In genomic region chr18:58768293-58768974, GRCh38 we compare ENCODE assay signal across 8 cellular contexts.
DNase-seq lines count a peak whose midpoint lies in the region; ATAC-seq and TF ChIP-seq lines count a peak whose summit lies in the region.

No MANE protein-coding gene starts in this region.

- H3K4ac ChIP-seq in IMR-90 (ENCODE audit: low read depth, low read length): no peak overlapping the region
- H3K4ac ChIP-seq in neuronal stem cell (ENCODE audit: low read length): no peak overlapping the region

- H3K79me1 ChIP-seq in IMR-90 (ENCODE audit: low read depth in 1 of 2, low read length in 2 of 2) (no peaks in the 10 kb centered on the region), neuronal stem cell (ENCODE audit: low read depth, low read length) (no peaks in the 10 kb centered on the region)

- H2AFZ ChIP-seq in IMR-90 (replicated peaks; ENCODE audit: low read length, poor library complexity) (peak overlapping the region; percentile 95), neuronal stem cell (ENCODE audit: low read length) (peak overlapping the region; percentile 99)

- H3K4me3 ChIP-seq in IMR-90 (ENCODE audit: insufficient read depth, low read depth, low read length) (0 out of 2 replicates have a peak overlapping the region, but pooled peaks have one; percentile 20), Peyer's patch (peak overlapping the region; percentile 2 to 50 (median 24)), foreskin fibroblast (ENCODE audit: low read depth in 1 of 2, low read length in 2 of 2) (peak overlapping the region; percentile 29 to 43), neuronal stem cell (ENCODE audit: low read length in 2 of 2) (peak overlapping the region; percentile 45 to 67), suprapubic skin (peak overlapping the region; percentile 35)

- BruUV-seq in IMR-90 (replicated peaks; lab: Mats Ljungman, UMichigan): no TSS peak

- no peak overlapping the region for H2AK5ac ChIP-seq in IMR-90 (ENCODE audit: low read depth, low read length)
- H2AK5ac ChIP-seq in neuronal stem cell (ENCODE audit: low read depth, low read length): no peak overlapping the region

- H2BK20ac ChIP-seq in IMR-90 (ENCODE audit: low read depth, low read length): no peak overlapping the region

- TF ChIP-seq POLR2A in IMR-90 (IDR thresholded peaks at IDR 0.05; ENCODE audit: low read depth, low read length): no peak
- no peak for TF ChIP-seq POLR2A in Peyer's patch (IDR thresholded peaks at IDR 0.05)
- no peak for TF ChIP-seq POLR2A in suprapubic skin (IDR thresholded peaks at IDR 0.05)

- H3K56ac ChIP-seq in IMR-90 (ENCODE audit: extremely low read depth, insufficient read depth, low read length): no peak overlapping the region

- no peak overlapping the region for H3K14ac ChIP-seq in IMR-90 (replicated peaks; ENCODE audit: low read depth, low read length)
- H3K14ac ChIP-seq in neuronal stem cell (ENCODE audit: low read length): no peak overlapping the region

- H4K8ac ChIP-seq in IMR-90 (ENCODE audit: low read depth in 2 of 2, low read length in 2 of 2): no peak overlapping the region
- H4K8ac ChIP-seq in neuronal stem cell (ENCODE audit: low read depth, low read length): no peak overlapping the region

- H3K9ac ChIP-seq in IMR-90 (ENCODE audit: low read depth, low read length) (no peak overlapping the region), neuronal stem cell (ENCODE audit: low read depth, low read length, poor library complexity) (peak overlapping the region; percentile 88)

- CTCF ChIA-PET in IMR-90 (lab: Yijun Ruan, JAX): interaction anchor here (0.5 to 1.8 kb wide), 12 partner anchors 9 to 587 kb away, joined by 3 to 26 read pairs (median 3); no protein-coding TSS in a partner anchor

- TF ChIP-seq EP300 in suprapubic skin (IDR thresholded peaks at IDR 0.05): no peak

- POLR2A ChIA-PET in IMR-90 (lab: Charles Lee; ENCODE audit: unreplicated experiment): no interaction called here

- TF ChIP-seq RAD21 in IMR-90 (IDR thresholded peaks at IDR 0.05; ENCODE audit: low read length): peak; percentile 87

- H3K23ac ChIP-seq in IMR-90 (ENCODE audit: low read depth, low read length) (no peak overlapping the region; the same call in 1 of the 2 replicates), neuronal stem cell (ENCODE audit: low read depth, low read length, poor library complexity) (no peak overlapping the region)

- dilution Hi-C loops in IMR-90 (cut with HindIII; ENCODE audit: low sequenced_read_pairs, unreplicated experiment): no loop called here

- DNase-seq in DMS153 (lab: John Stamatoyannopoulos, UW): peak; percentile 68
- peak; percentile 48 for DNase-seq in IMR-90
- DNase-seq in Peyer's patch: peak; percentile 71 to 90 (median 83)
- DNase-seq in activated T-helper 9 cell treated with anti-CD3 and anti-CD28 coated beads, Interleukin-2, amount 50 U/mL, for 16 hours (ENCODE audit: low read depth): peak; percentile 47
- peak; percentile 34 to 83 for DNase-seq in foreskin fibroblast
- peak; percentile 66 for DNase-seq in neuronal stem cell (ENCODE audit: low spot score)
- DNase-seq in suprapubic skin (ENCODE audit: low spot score in 2 of 2): peak; percentile 69 to 85

- peak overlapping the region; percentile 91 for H2AK9ac ChIP-seq in IMR-90 (replicated peaks; ENCODE audit: low read depth, low read length, poor library complexity)

- H3K36me3 ChIP-seq in IMR-90 (ENCODE audit: control insufficient read depth, insufficient read depth, low read length): no peaks in the 10 kb centered on the region
- no peaks in the 10 kb centered on the region for H3K36me3 ChIP-seq in Peyer's patch
- no peaks in the 10 kb centered on the region for H3K36me3 ChIP-seq in neuronal stem cell (replicated peaks in 1 of 2; ENCODE audit: control insufficient read depth in 2 of 2, insufficient read depth in 2 of 2, low read length in 2 of 2)
- H3K36me3 ChIP-seq in suprapubic skin: no peaks in the 10 kb centered on the region

- no peak overlapping the region for H4K5ac ChIP-seq in IMR-90 (ENCODE audit: low read depth, low read length)

- H3K9me3 ChIP-seq in IMR-90 (ENCODE audit: control insufficient read depth, insufficient read depth, low read length) (no peaks in the 10 kb centered on the region), Peyer's patch (no peaks in the 10 kb centered on the region), neuronal stem cell (replicated peaks in 1 of 2; ENCODE audit: control insufficient read depth in 2 of 2, insufficient read depth in 1 of 2, low read depth in 1 of 2, low read length in 2 of 2) (no peaks in the 10 kb centered on the region), suprapubic skin (no peaks in the 10 kb centered on the region)

- intact Hi-C loops in IMR-90 (cut with micrococcal nuclease): loop anchor here (1.0 to 10.0 kb wide), 3 partner anchors 274 to 634 kb away; no protein-coding TSS in a partner anchor

- H3K27me3 ChIP-seq in IMR-90 (ENCODE audit: control insufficient read depth, insufficient read depth, low read length) (peaks cover 28% of the 10 kb centered on the region), Peyer's patch (no peaks in the 10 kb centered on the region), neuronal stem cell (ENCODE audit: control insufficient read depth in 3 of 3, insufficient read depth in 3 of 3, low read depth in 1 of 3, low read length in 3 of 3) (peaks cover 0 to 43% (median 0%) of the 10 kb centered on the region in 3 experiments), suprapubic skin (peaks cover 14% of the 10 kb centered on the region)

- WGBS in IMR-90 (ENCODE audit: extremely low coverage in 2 of 2, insufficient read length in 1 of 2), 2 experiments: 19% methylated on average over 21 of the region's 40 CpGs; no CpG with 5 or more reads in 1 of the 2 experiments
- no CpG with 5 or more reads among the region's 40 CpGs for WGBS in neuronal stem cell (ENCODE audit: extremely low coverage in 2 of 2, insufficient read length in 2 of 2, insufficient replicate concordance in 1 of 2), 2 donors
- WGBS in suprapubic skin: 17% methylated on average over 19 of the region's 40 CpGs

- H2BK15ac ChIP-seq in IMR-90 (ENCODE audit: low read depth, low read length) (no peak overlapping the region), neuronal stem cell (ENCODE audit: low read length) (peak overlapping the region; percentile 50)

- H2BK120ac ChIP-seq in IMR-90 (ENCODE audit: low read depth, low read length) (no peak overlapping the region), neuronal stem cell (ENCODE audit: low read depth, low read length) (peak overlapping the region; percentile 95)

- TF ChIP-seq CTCF in IMR-90 (conservative IDR thresholded peaks at IDR 0.05; ENCODE audit: low read depth, low read length) (peak; percentile 79), Peyer's patch (IDR thresholded peaks at IDR 0.05) (peak; percentile 39 to 83 (median 74)), foreskin fibroblast (IDR thresholded peaks at IDR 0.05; ENCODE audit: low read depth, low read length) (peak; percentile 82), suprapubic skin (IDR thresholded peaks at IDR 0.05) (peak; percentile 29 to 70)

- in situ Hi-C loops in IMR-90 (cut with MboI; ENCODE audit: low sequenced_read_pairs): loop anchor here (10.0 kb wide), 1 partner anchor 724 kb away; the partner anchor contains the start of gene NEDD4L

- H3K9me1 ChIP-seq in IMR-90 (ENCODE audit: insufficient read depth, low read length): no peaks in the 10 kb centered on the region

- H3K27ac ChIP-seq in IMR-90 (ENCODE audit: insufficient read depth, low read length) (no peak overlapping the region), Peyer's patch (no peak overlapping the region), neuronal stem cell (replicated peaks; ENCODE audit: low read length) (no peak overlapping the region), suprapubic skin (no peak overlapping the region)

- H3K18ac ChIP-seq in IMR-90 (ENCODE audit: low read depth, low read length): no peak overlapping the region
- peak overlapping the region; percentile 87 for H3K18ac ChIP-seq in neuronal stem cell (ENCODE audit: low read length)

- H2BK5ac ChIP-seq in IMR-90 (ENCODE audit: low read depth, low read length, poor library complexity, severe bottlenecking): no peak overlapping the region
- no peak overlapping the region for H2BK5ac ChIP-seq in neuronal stem cell (ENCODE audit: low read length)

- peaks cover 4% of the 10 kb centered on the region; the same call in 1 of the 2 replicates for H3K4me1 ChIP-seq in IMR-90 (ENCODE audit: control insufficient read depth, insufficient read depth, low read length)
- H3K4me1 ChIP-seq in Peyer's patch: peaks cover 0 to 7% (median 3%) of the 10 kb centered on the region in 4 donors
- H3K4me1 ChIP-seq in neuronal stem cell (ENCODE audit: control insufficient read depth in 2 of 2, insufficient read depth in 1 of 2, low read depth in 1 of 2, low read length in 2 of 2): peaks cover 3 to 11% of the 10 kb centered on the region in 2 donors
- peaks cover 19% of the 10 kb centered on the region for H3K4me1 ChIP-seq in suprapubic skin

- H2BK12ac ChIP-seq in neuronal stem cell (ENCODE audit: low read length): no peak overlapping the region

- peak; percentile 81 for ATAC-seq in GM21619 (IDR thresholded peaks at IDR 0.05; ENCODE audit: unreplicated experiment)
- ATAC-seq in IMR-90 (ENCODE audit: low read depth): peak; percentile 92

- no peaks in the 10 kb centered on the region for H4K20me1 ChIP-seq in IMR-90 (ENCODE audit: insufficient read depth, low read length)

- no peak overlapping the region for H4K91ac ChIP-seq in IMR-90 (ENCODE audit: insufficient read depth, low read depth, low read length)
- H4K91ac ChIP-seq in neuronal stem cell (ENCODE audit: low read depth, low read length, poor library complexity): no peak overlapping the region

- peak overlapping the region; percentile 90 for H3K4me2 ChIP-seq in IMR-90 (ENCODE audit: low read depth, low read length)
- peak overlapping the region; percentile 70 for H3K4me2 ChIP-seq in neuronal stem cell (ENCODE audit: insufficient read depth, low read length, poor library complexity, severe bottlenecking)

TF ChIP-seq in IMR-90, 13 proteins besides CTCF, POLR2A, EP300 and RAD21 (continues in another document):
- TF ChIP-seq RFX5 (IDR thresholded peaks at IDR 0.05; ENCODE audit: low read depth, low read length) (no peak), MXI1 (IDR thresholded peaks at IDR 0.05; ENCODE audit: borderline replicate concordance, low read depth, low read length) (no peak), CEBPB (IDR thresholded peaks at IDR 0.05; ENCODE audit: low read depth, low read length) (no peak), MAZ (IDR thresholded peaks at IDR 0.05; ENCODE audit: borderline replicate concordance, low read depth, low read length) (no peak), USF2 (IDR thresholded peaks at IDR 0.05; ENCODE audit: low read depth, low read length) (no peak), SMC3 (IDR thresholded peaks at IDR 0.05; ENCODE audit: low read depth, low read length) (peak; percentile 76), RCOR1 (IDR thresholded peaks at IDR 0.05; ENCODE audit: insufficient replicate concordance, low read length) (peak; percentile 45)
